ENCODE assay signal across 8 cellular contexts in the genomic region with DNA sequence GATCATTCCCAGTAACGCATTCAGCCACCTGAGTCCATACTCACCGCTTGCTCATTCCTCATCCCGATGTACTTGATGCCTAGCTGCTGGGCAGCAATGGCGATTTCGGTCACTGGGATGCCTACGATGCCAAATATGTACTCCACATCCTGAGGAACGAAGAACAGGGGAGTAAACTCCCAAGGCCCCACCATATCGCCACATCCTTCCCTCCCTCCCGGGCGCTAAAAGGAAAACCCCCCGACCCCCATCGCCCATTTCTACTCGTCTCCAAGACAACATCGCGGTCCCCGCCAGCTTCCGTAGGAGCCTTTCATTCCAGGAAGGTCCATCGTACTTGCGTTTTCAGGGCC. TPM values are rescaled to one million over a fixed set of nuclear protein-coding genes. Genes with fewer than 3 reads are reported as not detected.
DNase-seq lines count a peak whose midpoint lies in the region; ATAC-seq and TF ChIP-seq lines count a peak whose summit lies in the region.

No MANE protein-coding gene starts in this region.

- no peaks in the 10 kb centered on the region for H3K9me3 ChIP-seq in psoas muscle

- ATAC-seq in HG02588 (IDR thresholded peaks at IDR 0.05; ENCODE audit: unreplicated experiment), result peak; percentile 5
- ATAC-seq in psoas muscle, result peak; percentile 23 to 57 (median 38)

- CTCF ChIA-PET in RWPE1 (lab: Yijun Ruan, JAX), result no interaction called here

- H3K4me1 ChIP-seq in psoas muscle, result peaks cover 19% of the 10 kb centered on the region

- POLR2A ChIA-PET in RWPE1 (lab: Yijun Ruan, JAX; ENCODE audit: low non-redundant PET), result no interaction called here

- H3K36me3 ChIP-seq in psoas muscle (ENCODE audit: insufficient read depth in 1 of 2, low read depth in 1 of 2), result peaks cover 14 to 47% of the 10 kb centered on the region in 2 donors

- H3K4me3 ChIP-seq in GM12865 (ENCODE audit: low read depth, low read length), result peak overlapping the region; percentile 96
- peak overlapping the region; percentile 100 for H3K4me3 ChIP-seq in fibroblast of the aortic adventitia (ENCODE audit: low read depth, low read length)
- H3K4me3 ChIP-seq in psoas muscle, result peak overlapping the region; percentile 90

- H3K27me3 ChIP-seq in psoas muscle (ENCODE audit: insufficient read depth in 3 of 3, low read length in 2 of 3), result no peaks in the 10 kb centered on the region

- in situ Hi-C loops in GM13977 (cut with MboI; ENCODE audit: low pct_unique_long_range_greater_than_20kb, low sequenced_read_pairs, unreplicated experiment), result no loop called here

- TF ChIP-seq CTCF in GM12865 (IDR thresholded peaks at IDR 0.05; ENCODE audit: insufficient read depth, low read depth, low read length, missing control alignments) (no peak), RWPE1 (conservative IDR thresholded peaks at IDR 0.05; ENCODE audit: low read depth) (no peak), fibroblast of the aortic adventitia (IDR thresholded peaks at IDR 0.05; ENCODE audit: insufficient read depth, low read length) (no peak), psoas muscle (IDR thresholded peaks at IDR 0.05) (no peak), GM13977 (IDR thresholded peaks at IDR 0.05; ENCODE audit: extremely low read depth, insufficient read depth, missing control alignments) (no peak)

- intact Hi-C loops in psoas muscle (cut with DNase I), result no loop called here

- DNase-seq in GM12865 (ENCODE audit: low read depth) (no peak), RWPE1 (ENCODE audit: low spot score) (peak; percentile 4), fibroblast of the aortic adventitia (ENCODE audit: low read depth) (no peak), psoas muscle (no peak), GM13977 (ENCODE audit: low spot score) (no peak), activated gamma-delta T cell treated with Interleukin-2 at 50 U/mL for 16 hours (no peak), hepatic stellate cell (ENCODE audit: low spot score) (no peak)

- WGBS in psoas muscle, 3 donors, result 0 to 1% (median 1%) methylated on average over 18 to 19 of the region's 19 CpGs

- H3K27ac ChIP-seq in RWPE1 (peak overlapping the region; percentile 94), psoas muscle (peak overlapping the region; percentile 90)

RNA-seq across cellular contexts. Expression of a gene that starts 0.3 kb away (rescaled TPM):
- total RNA-seq in fibroblast of the aortic adventitia (ENCODE audit: low replicate concordance), result 32.4 and 48.9 TPM in 2 replicates
- total RNA-seq in psoas muscle, result 10 to 100 TPM; 14.0 to 20.2 (median 17.8) TPM
- 10 to 100 TPM in 2 of 3 donors, 1 to 10 TPM in 1; 8.2 to 20.2 (median 11.1) TPM for polyA plus RNA-seq in psoas muscle

RNA-seq across cellular contexts. Expression of a gene that starts 0.5 kb away (rescaled TPM):
- 19.7 and 38.8 TPM in 2 replicates for total RNA-seq in fibroblast of the aortic adventitia (ENCODE audit: low replicate concordance)
- total RNA-seq in psoas muscle, result 10 to 100 TPM in 2 of 4 donors, 1 to 10 TPM in 2; 8.6 to 15.2 (median 10.5) TPM
- polyA plus RNA-seq in psoas muscle, result 10 to 100 TPM in 1 of 3 donors, 1 to 10 TPM in 2; 6.3 to 12.7 (median 8.7) TPM
